24 cellular contexts compared by ENCODE assay signal in genomic region chr2:201271917-201272316, GRCh38. TPM values are rescaled to one million over a fixed set of nuclear protein-coding genes. Genes with fewer than 3 reads are reported as not detected.
DNase-seq lines count a peak whose midpoint lies in the region; ATAC-seq and TF ChIP-seq lines count a peak whose summit lies in the region.
"Had no signal": no experiment of that assay in that cellular context is flagged by ENCODE, and none has a peak within 500 bp of the region (broad histone marks: within the 10 kb centered on the region; RNA-seq: fewer than 3 reads in every experiment).

No MANE protein-coding gene starts in this region.

- H3K27ac ChIP-seq in CD4-positive, alpha-beta memory T cell (ENCODE audit: low read depth, low read length): peak overlapping the region; percentile 39
- H3K27ac ChIP-seq in lower lobe of right lung: no peak overlapping the region
- H3K27ac ChIP-seq: 22Rv1, adrenal gland, esophagus squamous epithelium, KMS-11, RWPE1 had no signal

- no peaks in the 10 kb centered on the region for H3K27me3 ChIP-seq in CD4-positive, alpha-beta memory T cell (ENCODE audit: insufficient read depth, low read length)
- H3K27me3 ChIP-seq in lower lobe of right lung (ENCODE audit: low read depth): no peaks in the 10 kb centered on the region
- H3K27me3 ChIP-seq: adrenal gland, esophagus squamous epithelium had no signal

- DNase-seq in T-helper 1 cell: no peak
- no peak for DNase-seq in CD4-positive, alpha-beta memory T cell
- DNase-seq in activated CD8-positive, alpha-beta T cell treated with anti-CD3 and anti-CD28 coated beads, Interleukin-2, amount 10 ng/mL, durations not matched to agents 7 days and 5 days: no peak
- DNase-seq in memory B cell (ENCODE audit: low spot score in 2 of 2): no peak
- DNase-seq in stimulated activated naive CD4-positive, alpha-beta T cell treated with Interleukin-2 at 50 U/mL for 16 hours (lab: John Stamatoyannopoulos, UW): no peak
- no peak for DNase-seq in stimulated activated CD4-positive, alpha-beta T cell treated with anti-CD3 and anti-CD28 coated beads, Interleukin-2, amount 100 ng/mL, for 24 hours
- DNase-seq in lower lobe of right lung: no peak
- DNase-seq: adrenal gland; DMS 273 treated with DMSO at 0.1 percent for 48 hours; effector CD4-positive, alpha-beta T cell; esophagus squamous epithelium; GF-D8; HFFc6; mucosa of descending colon; NCI-H1092; NCI-H2081 treated with DMSO at 0.1 percent for 48 hours; NCI-H510A; stimulated activated CD4-positive, alpha-beta T cell treated with anti-CD3 and anti-CD28 coated beads, Interleukin-1b, Interleukin-23, amount 100 ng/mL, for 48 hours had no signal

- peaks cover 91% of the 10 kb centered on the region for H3K36me3 ChIP-seq in CD4-positive, alpha-beta memory T cell (ENCODE audit: insufficient read depth, low read length)
- H3K36me3 ChIP-seq in lower lobe of right lung: peaks cover 91% of the 10 kb centered on the region

- POLR2A ChIA-PET in CD4-positive, alpha-beta memory T cell (lab: Charles Lee; ENCODE audit: partially characterized antibody): interaction anchor here (3.1 kb wide), 2 partner anchors 11 to 14 kb away, joined by 15 to 24 read pairs; partner anchors contain the start of gene CASP8
- POLR2A ChIA-PET in activated CD8-positive, alpha-beta T cell treated with anti-CD3 and anti-CD28 coated beads, Interleukin-2, amount 10 ng/mL, durations not matched to agents 7 days and 5 days (lab: Charles Lee): no interaction called here

- peaks cover 70% of the 10 kb centered on the region for H3K36me3 Mint-ChIP-seq in T-helper 1 cell treated with Interleukin-12 subunit alpha and Interleukin-12 subunit beta and Interleukin-4 antibody, amounts not matched to agents 30 μg/mL and 1 μg/mL, for 36 hours (ENCODE audit: low read depth)
- peaks cover 79 to 91% of the 10 kb centered on the region in 2 donors for H3K36me3 Mint-ChIP-seq in CD4-positive, alpha-beta memory T cell
- peaks cover 78% of the 10 kb centered on the region for H3K36me3 Mint-ChIP-seq in activated CD8-positive, alpha-beta T cell treated with anti-CD3 and anti-CD28 coated beads, Interleukin-2, amount 10 ng/mL, durations not matched to agents 7 days and 5 days (ENCODE audit: low read depth)
- peaks cover 42% of the 10 kb centered on the region for H3K36me3 Mint-ChIP-seq in memory B cell

- H3K4me1 ChIP-seq in CD4-positive, alpha-beta memory T cell (ENCODE audit: insufficient read depth, low read length): peaks cover 68% of the 10 kb centered on the region
- H3K4me1 ChIP-seq in lower lobe of right lung: no peaks in the 10 kb centered on the region
- H3K4me1 ChIP-seq: adrenal gland, esophagus squamous epithelium had no signal

- TF ChIP-seq CTCF in lower lobe of right lung (IDR thresholded peaks at IDR 0.05): no peak

- CTCF ChIA-PET in CD4-positive, alpha-beta memory T cell (lab: Charles Lee; ENCODE audit: partially characterized antibody): interaction anchor here (1.6 kb wide), 1 partner anchor 19 kb away, joined by 3 read pairs; no protein-coding TSS in a partner anchor
- CTCF ChIA-PET in activated CD8-positive, alpha-beta T cell treated with anti-CD3 and anti-CD28 coated beads, Interleukin-2, amount 10 ng/mL, durations not matched to agents 7 days and 5 days (lab: Charles Lee): no interaction called here

- H3K4me3 Mint-ChIP-seq in T-helper 1 cell treated with Interleukin-12 subunit alpha and Interleukin-12 subunit beta and Interleukin-4 antibody, amounts not matched to agents 30 μg/mL and 1 μg/mL, for 36 hours: peak overlapping the region; percentile 3
- peak overlapping the region in 7 of 8 donors; percentile 35 to 63 (median 58) for H3K4me3 Mint-ChIP-seq in CD4-positive, alpha-beta memory T cell
- H3K4me3 Mint-ChIP-seq in activated CD8-positive, alpha-beta T cell treated with anti-CD3 and anti-CD28 coated beads, Interleukin-2, amount 10 ng/mL, durations not matched to agents 7 days and 5 days: no peak overlapping the region
- H3K4me3 Mint-ChIP-seq in memory B cell: no peak overlapping the region
- H3K4me3 Mint-ChIP-seq: HFFc6 had no signal

- intact Hi-C loops in CD4-positive, alpha-beta memory T cell (cut with micrococcal nuclease): loop anchor here (1.0 to 2.0 kb wide), 2 partner anchors 12 to 35 kb away; partner anchors contain the start of gene CASP8
- intact Hi-C loops in lower lobe of right lung (cut with DNase I): no loop called here

- no peak for ATAC-seq in activated CD8-positive, alpha-beta T cell treated with anti-CD3 and anti-CD28 coated beads, Interleukin-2, amount 10 ng/mL, durations not matched to agents 7 days and 5 days
- no peak for ATAC-seq in memory B cell (ENCODE audit: low read depth)
- no peak for ATAC-seq in lower lobe of right lung
- ATAC-seq: left lobe of liver, mucosa of descending colon, sciatic nerve had no signal

- no peaks in the 10 kb centered on the region for H3K9me3 ChIP-seq in CD4-positive, alpha-beta memory T cell (ENCODE audit: control insufficient read depth in 1 of 2, low read length in 2 of 2)
- no peaks in the 10 kb centered on the region for H3K9me3 ChIP-seq in lower lobe of right lung
- H3K9me3 ChIP-seq: adrenal gland, esophagus squamous epithelium, mucosa of descending colon had no signal

- peaks cover 42% of the 10 kb centered on the region for H3K4me1 Mint-ChIP-seq in T-helper 1 cell treated with Interleukin-12 subunit alpha and Interleukin-12 subunit beta and Interleukin-4 antibody, amounts not matched to agents 30 μg/mL and 1 μg/mL, for 36 hours (ENCODE audit: low read depth)
- peaks cover 54 to 82% (median 64%) of the 10 kb centered on the region in 4 donors for H3K4me1 Mint-ChIP-seq in CD4-positive, alpha-beta memory T cell
- peaks cover 28% of the 10 kb centered on the region for H3K4me1 Mint-ChIP-seq in activated CD8-positive, alpha-beta T cell treated with anti-CD3 and anti-CD28 coated beads, Interleukin-2, amount 10 ng/mL, durations not matched to agents 7 days and 5 days (ENCODE audit: low read depth)
- H3K4me1 Mint-ChIP-seq in memory B cell: peaks cover 15% of the 10 kb centered on the region

- H3K9me3 Mint-ChIP-seq in T-helper 1 cell treated with Interleukin-12 subunit alpha and Interleukin-12 subunit beta and Interleukin-4 antibody, amounts not matched to agents 30 μg/mL and 1 μg/mL, for 36 hours: no peaks in the 10 kb centered on the region
- no peaks in the 10 kb centered on the region for H3K9me3 Mint-ChIP-seq in CD4-positive, alpha-beta memory T cell
- H3K9me3 Mint-ChIP-seq in activated CD8-positive, alpha-beta T cell treated with anti-CD3 and anti-CD28 coated beads, Interleukin-2, amount 10 ng/mL, durations not matched to agents 7 days and 5 days (ENCODE audit: insufficient read depth): no peaks in the 10 kb centered on the region
- H3K9me3 Mint-ChIP-seq in memory B cell: no peaks in the 10 kb centered on the region
- H3K9me3 Mint-ChIP-seq: HFFc6 had no signal

- H3K27ac Mint-ChIP-seq in T-helper 1 cell treated with Interleukin-12 subunit alpha and Interleukin-12 subunit beta and Interleukin-4 antibody, amounts not matched to agents 30 μg/mL and 1 μg/mL, for 36 hours: peak overlapping the region; percentile 1
- peak overlapping the region; percentile 63 to 88 (median 82) for H3K27ac Mint-ChIP-seq in CD4-positive, alpha-beta memory T cell
- peak overlapping the region; percentile 36 for H3K27ac Mint-ChIP-seq in activated CD8-positive, alpha-beta T cell treated with anti-CD3 and anti-CD28 coated beads, Interleukin-2, amount 10 ng/mL, durations not matched to agents 7 days and 5 days
- peak overlapping the region; percentile 88 for H3K27ac Mint-ChIP-seq in memory B cell
- H3K27ac Mint-ChIP-seq: HFFc6 had no signal

- no peaks in the 10 kb centered on the region for H3K27me3 Mint-ChIP-seq in T-helper 1 cell treated with Interleukin-12 subunit alpha and Interleukin-12 subunit beta and Interleukin-4 antibody, amounts not matched to agents 30 μg/mL and 1 μg/mL, for 36 hours (ENCODE audit: low read depth)
- no peaks in the 10 kb centered on the region for H3K27me3 Mint-ChIP-seq in CD4-positive, alpha-beta memory T cell
- no peaks in the 10 kb centered on the region for H3K27me3 Mint-ChIP-seq in activated CD8-positive, alpha-beta T cell treated with anti-CD3 and anti-CD28 coated beads, Interleukin-2, amount 10 ng/mL, durations not matched to agents 7 days and 5 days (ENCODE audit: low read depth)
- H3K27me3 Mint-ChIP-seq in memory B cell: no peaks in the 10 kb centered on the region

- no peak overlapping the region for H3K4me3 ChIP-seq in CD4-positive, alpha-beta memory T cell (ENCODE audit: low read length in 2 of 2)
- no peak overlapping the region for H3K4me3 ChIP-seq in lower lobe of right lung
- H3K4me3 ChIP-seq: adrenal gland, esophagus squamous epithelium, mucosa of descending colon had no signal

RNA-seq across cellular contexts. Expression of gene CASP8, which starts 11.6 kb away (rescaled TPM):
- 100 to 1,000 TPM; 199 to 200 TPM for total RNA-seq in CD4-positive, alpha-beta memory T cell
- polyA plus RNA-seq in CD4-positive, alpha-beta memory T cell: 100 to 1,000 TPM in 1 of 2 donors, 10 to 100 TPM in 1; 30.6 to 108 TPM
- 10 to 100 TPM; 62.7 to 63.2 TPM for total RNA-seq in activated CD8-positive, alpha-beta T cell treated with anti-CD3 and anti-CD28 coated beads, Interleukin-2, amount 10 ng/mL, durations not matched to agents 7 days and 5 days
- 44.2 TPM for total RNA-seq in lower lobe of right lung

Comparison
In these comparisons a context has a peak if more than half of its experiments do, and no peak if none do; other contexts are left out.
1. H3K27ac Mint-ChIP-seq: peak in every context shown above with its lines; median percentile 88 in memory B cell; 82 in CD4-positive, alpha-beta memory T cell; 36 in activated CD8-positive, alpha-beta T cell treated with anti-CD3 and anti-CD28 coated beads, Interleukin-2, amount 10 ng/mL, durations not matched to agents 7 days and 5 days; 1 in T-helper 1 cell treated with Interleukin-12 subunit alpha and Interleukin-12 subunit beta and Interleukin-4 antibody, amounts not matched to agents 30 μg/mL and 1 μg/mL, for 36 hours.
2. H3K4me3 Mint-ChIP-seq: peak in T-helper 1 cell treated with Interleukin-12 subunit alpha and Interleukin-12 subunit beta and Interleukin-4 antibody, amounts not matched to agents 30 μg/mL and 1 μg/mL, for 36 hours (single experiment) and CD4-positive, alpha-beta memory T cell (7 of 8); none in activated CD8-positive, alpha-beta T cell treated with anti-CD3 and anti-CD28 coated beads, Interleukin-2, amount 10 ng/mL, durations not matched to agents 7 days and 5 days (single experiment) and memory B cell (single experiment).